ENCODE assay signal across 8 cellular contexts in the genomic region with DNA sequence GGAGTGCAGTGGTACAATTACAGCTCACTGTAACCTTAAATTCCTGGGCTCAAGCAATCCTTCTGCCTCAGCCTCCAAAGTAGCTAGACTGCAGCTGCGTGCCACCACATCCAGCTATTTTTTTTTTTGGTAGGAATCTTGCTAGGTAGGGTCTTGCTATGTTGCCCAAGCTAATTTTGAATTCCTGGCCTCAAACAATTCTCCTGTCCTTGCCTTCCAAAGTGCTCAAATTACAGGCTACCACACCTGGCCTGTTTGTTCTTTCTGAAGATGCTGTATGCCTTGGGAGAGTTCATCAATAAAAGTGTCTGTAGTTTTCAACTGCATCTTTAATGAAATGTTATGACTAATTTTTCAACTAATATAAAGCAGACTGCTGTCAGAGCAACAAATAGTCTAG. TPM values are rescaled to one million over a fixed set of nuclear protein-coding genes. Genes with fewer than 3 reads are reported as not detected.
DNase-seq lines count a peak whose midpoint lies in the region; ATAC-seq and TF ChIP-seq lines count a peak whose summit lies in the region.

No MANE protein-coding gene starts in this region.

- no peaks in the 10 kb centered on the region for H3K27me3 Mint-ChIP-seq in activated naive CD4-positive, alpha-beta T cell treated with anti-CD3 and anti-CD28 coated beads, Interleukin-2, amount 50 U/mL, for 24 hours
- H3K27me3 Mint-ChIP-seq in activated CD4-positive, alpha-beta memory T cell treated with anti-CD3 and anti-CD28 coated beads for 36 hours: no peaks in the 10 kb centered on the region

- peak overlapping the region in 2 of 3 donors; percentile 34 to 60 for H3K4me3 ChIP-seq in liver (ENCODE audit: low read depth in 1 of 3, low read length in 3 of 3)
- H3K4me3 ChIP-seq in uterus: peak overlapping the region; percentile 35 to 51

- peak overlapping the region; percentile 88 for H3K27ac Mint-ChIP-seq in activated naive CD4-positive, alpha-beta T cell treated with anti-CD3 and anti-CD28 coated beads, Interleukin-2, amount 50 U/mL, for 24 hours
- H3K27ac Mint-ChIP-seq in activated CD4-positive, alpha-beta memory T cell treated with anti-CD3 and anti-CD28 coated beads for 36 hours: peak overlapping the region; percentile 69

- TF ChIP-seq POLR2A in uterus (IDR thresholded peaks at IDR 0.05): no peak

- POLR2A ChIA-PET in activated CD4-positive, alpha-beta memory T cell treated with anti-CD3 and anti-CD28 coated beads for 36 hours (lab: Charles Lee): interaction anchor here (1.4 kb wide), 1 partner anchor 29 kb away, joined by 4 read pairs; no protein-coding TSS in a partner anchor

- H3K27ac ChIP-seq in liver (ENCODE audit: low read depth in 1 of 2, low read length in 2 of 2): no peak overlapping the region
- H3K27ac ChIP-seq in uterus: peak overlapping the region; percentile 73 to 90

- H3K9me3 Mint-ChIP-seq in activated naive CD4-positive, alpha-beta T cell treated with anti-CD3 and anti-CD28 coated beads, Interleukin-2, amount 50 U/mL, for 24 hours: peaks cover 15% of the 10 kb centered on the region
- H3K9me3 Mint-ChIP-seq in activated CD4-positive, alpha-beta memory T cell treated with anti-CD3 and anti-CD28 coated beads for 36 hours: peaks cover 24% of the 10 kb centered on the region

- peak overlapping the region in 1 of 2 donors; percentile 67 for H3K9ac ChIP-seq in liver (ENCODE audit: low read depth in 1 of 2, low read length in 2 of 2)

- peaks cover 59% of the 10 kb centered on the region for H3K4me1 Mint-ChIP-seq in activated naive CD4-positive, alpha-beta T cell treated with anti-CD3 and anti-CD28 coated beads, Interleukin-2, amount 50 U/mL, for 24 hours
- H3K4me1 Mint-ChIP-seq in activated CD4-positive, alpha-beta memory T cell treated with anti-CD3 and anti-CD28 coated beads for 36 hours (ENCODE audit: low read depth): peaks cover 54% of the 10 kb centered on the region

- H3K4me3 Mint-ChIP-seq in activated naive CD4-positive, alpha-beta T cell treated with anti-CD3 and anti-CD28 coated beads, Interleukin-2, amount 50 U/mL, for 24 hours: peak overlapping the region; percentile 86
- H3K4me3 Mint-ChIP-seq in activated CD4-positive, alpha-beta memory T cell treated with anti-CD3 and anti-CD28 coated beads for 36 hours: peak overlapping the region; percentile 69

- no peak for DNase-seq in activated naive CD4-positive, alpha-beta T cell treated with Interleukin-2 at 50 U/mL for 16 hours
- DNase-seq in activated CD4-positive, alpha-beta memory T cell treated with anti-CD3 and anti-CD28 coated beads for 36 hours: no peak
- DNase-seq in uterus: no peak
- DNase-seq in NK-92 (lab: John Stamatoyannopoulos, UW; ENCODE audit: unreplicated experiment): no peak
- no peak for DNase-seq in stimulated activated naive CD4-positive, alpha-beta T cell treated with Interleukin-2 at 50 U/mL for 16 hours (lab: John Stamatoyannopoulos, UW)

- H3K27me3 ChIP-seq in liver (ENCODE audit: control insufficient read depth in 4 of 4, insufficient read depth in 4 of 4, low read length in 3 of 4) (no peaks in the 10 kb centered on the region), uterus (no peaks in the 10 kb centered on the region)

- no peak for ATAC-seq in HG03342 (IDR thresholded peaks at IDR 0.05; ENCODE audit: unreplicated experiment)

- H3K36me3 Mint-ChIP-seq in activated naive CD4-positive, alpha-beta T cell treated with anti-CD3 and anti-CD28 coated beads, Interleukin-2, amount 50 U/mL, for 24 hours: peaks cover 32% of the 10 kb centered on the region
- H3K36me3 Mint-ChIP-seq in activated CD4-positive, alpha-beta memory T cell treated with anti-CD3 and anti-CD28 coated beads for 36 hours: peaks cover 39% of the 10 kb centered on the region

- H3K36me3 ChIP-seq in liver (ENCODE audit: control insufficient read depth in 4 of 4, insufficient read depth in 3 of 4, low read depth in 1 of 4, low read length in 3 of 4): no peaks in the 10 kb centered on the region
- no peaks in the 10 kb centered on the region for H3K36me3 ChIP-seq in uterus

- CTCF ChIA-PET in activated CD4-positive, alpha-beta memory T cell treated with anti-CD3 and anti-CD28 coated beads for 36 hours (lab: Charles Lee): interaction anchor here (1.1 to 1.7 kb wide), 5 partner anchors 69 to 670 kb away, joined by 3 to 8 read pairs (median 5); partner anchors contain the start of gene GATAD1

- no peak for TF ChIP-seq RAD21 in liver (IDR thresholded peaks at IDR 0.05)

- intact Hi-C loops in activated CD4-positive, alpha-beta memory T cell treated with anti-CD3 and anti-CD28 coated beads for 36 hours (cut with micrococcal nuclease): loop anchor here (5.0 kb wide), 5 partner anchors 160 to 885 kb away; partner anchors contain the start of gene BET1
- intact Hi-C loops in uterus (cut with DNase I; ENCODE audit: low total_unique reads): no loop called here

- H3K4me1 ChIP-seq in liver (ENCODE audit: control insufficient read depth in 4 of 4, insufficient read depth in 4 of 4, low read length in 3 of 4): peaks cover 0 to 6% (median 3%) of the 10 kb centered on the region in 4 donors
- H3K4me1 ChIP-seq in uterus: no peaks in the 10 kb centered on the region

- H3K9me3 ChIP-seq in liver (ENCODE audit: control insufficient read depth in 4 of 4, low read length in 3 of 4) (no peaks in the 10 kb centered on the region), uterus (peaks cover 0 to 3% of the 10 kb centered on the region in 2 donors)

- TF ChIP-seq CTCF in liver (IDR thresholded peaks at IDR 0.05; ENCODE audit: low read depth, low read length, missing input control): no peak
- no peak for TF ChIP-seq CTCF in uterus (IDR thresholded peaks at IDR 0.05)

- WGBS in liver: 84% methylated on average over 1 of the region's 1 CpG

TF ChIP-seq in liver, 16 proteins besides CTCF, POLR2A, EP300 and RAD21:
- TF ChIP-seq HNF4A (conservative IDR thresholded peaks at IDR 0.05): no peak
- no peak for TF ChIP-seq TAF1 (conservative IDR thresholded peaks at IDR 0.05)
- TF ChIP-seq FOXA1 (IDR thresholded peaks at IDR 0.05): no peak
TF ChIP-seq in liver: peak in this region for 0.

RNA-seq across cellular contexts. Expression of gene SAMD9, which starts 0.5 kb away (rescaled TPM):
- total RNA-seq in activated CD4-positive, alpha-beta memory T cell treated with anti-CD3 and anti-CD28 coated beads for 36 hours: 1 to 10 TPM; 6.9 to 7.2 TPM
- total RNA-seq in liver (10 to 100 TPM in 1 of 2 donors, 1 to 10 TPM in 1; 3.3 to 10.9 TPM), uterus (10 to 100 TPM; 11.6 to 26.5 (median 14.2) TPM)
- 1 to 10 TPM; 1.2 TPM for polyA plus RNA-seq in liver

RNA-seq across cellular contexts. Expression of gene SAMD9L, which starts 30.9 kb away (rescaled TPM):
- 10 to 100 TPM; 19.1 to 19.8 TPM for total RNA-seq in activated CD4-positive, alpha-beta memory T cell treated with anti-CD3 and anti-CD28 coated beads for 36 hours
- total RNA-seq in liver (1 to 10 TPM; 4.2 to 5.2 TPM), uterus (10 to 100 TPM in 3 of 4 donors, 1 to 10 TPM in 1; 5.6 to 30.0 (median 16.0) TPM)
- 1 to 10 TPM; 2.2 to 3.4 TPM for polyA plus RNA-seq in liver

Comparison
In these comparisons a context has a peak if more than half of its experiments do, and no peak if none do; other contexts are left out.
1. H3K27ac ChIP-seq: peak in uterus (2 of 2); none in liver (0 of 2).